In genomic region chr9:114621975-114622609, GRCh38 we compare ENCODE assay signal across 9 cellular contexts. TPM values are rescaled to one million over a fixed set of nuclear protein-coding genes. Genes with fewer than 3 reads are reported as not detected.
DNase-seq lines count a peak whose midpoint lies in the region.
"Had no signal": no experiment of that assay in that cellular context is flagged by ENCODE, and none has a peak within 500 bp of the region (broad histone marks: within the 10 kb centered on the region; RNA-seq: fewer than 3 reads in every experiment).

No MANE protein-coding gene starts in this region.

- no peaks in the 10 kb centered on the region for H3K27me3 ChIP-seq in Karpas-422 (ENCODE audit: low read length)

- peak; percentile 72 for DNase-seq in AG08396 (ENCODE audit: low spot score)
- DNase-seq in NCI-H2029 treated with DMSO at 0.1 percent for 48 hours (lab: John Stamatoyannopoulos, UW): peak; percentile 39
- peak; percentile 33 for DNase-seq in mesenteric fat pad (ENCODE audit: low spot score)
- no peak for DNase-seq in stimulated activated CD4-positive, alpha-beta T cell treated with anti-CD3 and anti-CD28 coated beads, Interleukin-1b, Interleukin-23, amount 100 ng/mL, for 48 hours
- no peak for DNase-seq in cerebellum (ENCODE audit: low spot score)
- no peak for DNase-seq in Karpas-422
- no peak for DNase-seq in NCI-H446 treated with DMSO at 0.1 percent for 48 hours (lab: John Stamatoyannopoulos, UW)
- DNase-seq: NCI-H524 had no signal

- H3K27ac ChIP-seq in cingulate gyrus (ENCODE audit: low read depth, low read length) (peak overlapping the region; percentile 3), Karpas-422 (ENCODE audit: low read length) (no peak overlapping the region)

- no peak overlapping the region for H3K9ac ChIP-seq in Karpas-422 (ENCODE audit: low read length)

- H3K36me3 ChIP-seq in Karpas-422 (ENCODE audit: insufficient read depth, low read length): peaks cover 20% of the 10 kb centered on the region

- no peak overlapping the region for H3K4me2 ChIP-seq in Karpas-422 (ENCODE audit: low read depth, low read length, poor library complexity, severe bottlenecking)

- no peaks in the 10 kb centered on the region for H3K9me2 ChIP-seq in Karpas-422 (replicated peaks; ENCODE audit: insufficient read depth, low read length)

- no peak overlapping the region for H3K4me3 ChIP-seq in Karpas-422 (ENCODE audit: low read length)

- H3K4me1 ChIP-seq in Karpas-422 (ENCODE audit: low read length): peaks cover 17% of the 10 kb centered on the region

- no peak overlapping the region for H2AFZ ChIP-seq in Karpas-422 (ENCODE audit: low read length)

- H4K20me1 ChIP-seq in Karpas-422 (ENCODE audit: insufficient read depth, low read depth, low read length): no peaks in the 10 kb centered on the region

- no peaks in the 10 kb centered on the region for H3K9me3 ChIP-seq in Karpas-422 (ENCODE audit: low read length)

- peaks cover 34% of the 10 kb centered on the region for H3K79me2 ChIP-seq in Karpas-422 (ENCODE audit: low read length)

RNA-seq across cellular contexts. Expression of gene TMEM268, which starts 11.0 kb away (rescaled TPM):
- total RNA-seq in mesenteric fat pad: 32.7 TPM
- 9.4 TPM for total RNA-seq in cerebellum
- total RNA-seq in Karpas-422 (2014; rRNA removed; shearing (Covaris generic); ENCODE audit: low replicate concordance): 21.1 and 29.7 TPM in 2 replicates

RNA-seq across cellular contexts. Expression of gene ATP6V1G1, which starts 34.5 kb away (rescaled TPM):
- total RNA-seq in mesenteric fat pad (70.4 TPM), cerebellum (75.1 TPM)
- 113 and 165 TPM in 2 replicates for total RNA-seq in Karpas-422 (2014; rRNA removed; shearing (Covaris generic); ENCODE audit: low replicate concordance)

RNA-seq across cellular contexts. Expression of gene TEX53, which starts 35.5 kb away (rescaled TPM):
- not detected for total RNA-seq in mesenteric fat pad
- total RNA-seq in cerebellum: not detected
- not detected in 2 replicates for total RNA-seq in Karpas-422 (2014; rRNA removed; shearing (Covaris generic); ENCODE audit: low replicate concordance)

RNA-seq across cellular contexts. Expression of gene TEX48, which starts 59.9 kb away (rescaled TPM):
- total RNA-seq in mesenteric fat pad (not detected), cerebellum (not detected)
- total RNA-seq in Karpas-422 (2014; rRNA removed; shearing (Covaris generic); ENCODE audit: low replicate concordance): not detected in 2 replicates

Comparison
In these comparisons a context has a peak if more than half of its experiments do, and no peak if none do; other contexts are left out.
1. DNase-seq: peak in AG08396 (single experiment), NCI-H2029 treated with DMSO at 0.1 percent for 48 hours (single experiment) and mesenteric fat pad (single experiment); none in stimulated activated CD4-positive, alpha-beta T cell treated with anti-CD3 and anti-CD28 coated beads, Interleukin-1b, Interleukin-23, amount 100 ng/mL, for 48 hours (single experiment), cerebellum (single experiment), Karpas-422 (single experiment) and NCI-H446 treated with DMSO at 0.1 percent for 48 hours (single experiment).